In the genomic region with DNA sequence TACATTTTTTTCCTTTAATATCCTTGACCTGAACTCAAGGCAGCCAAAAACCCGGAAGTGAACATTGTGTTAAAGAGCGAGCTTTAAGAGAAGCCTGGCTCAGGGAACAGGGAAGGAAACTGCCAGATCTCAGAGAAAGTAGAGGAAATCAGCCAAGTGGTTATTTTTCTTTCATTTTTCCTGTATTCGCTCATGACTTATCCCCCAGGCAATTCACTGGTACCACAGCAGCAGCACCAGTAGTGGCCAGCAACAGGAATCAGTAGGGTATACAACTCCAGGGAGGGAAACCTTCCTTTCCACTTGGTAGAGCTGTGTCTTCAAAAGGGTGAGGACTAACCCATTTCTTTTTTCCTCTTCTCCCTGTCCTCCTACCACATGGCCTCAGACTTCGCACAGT, we compare ENCODE assay signal across 1 cellular context.
TF ChIP-seq lines count a peak whose summit lies in the region.

No MANE protein-coding gene starts in this region.

TF ChIP-seq in GM23338, 12 proteins besides CTCF, POLR2A, EP300 and RAD21 (continued from another document):
- TF ChIP-seq, protein P1, sequence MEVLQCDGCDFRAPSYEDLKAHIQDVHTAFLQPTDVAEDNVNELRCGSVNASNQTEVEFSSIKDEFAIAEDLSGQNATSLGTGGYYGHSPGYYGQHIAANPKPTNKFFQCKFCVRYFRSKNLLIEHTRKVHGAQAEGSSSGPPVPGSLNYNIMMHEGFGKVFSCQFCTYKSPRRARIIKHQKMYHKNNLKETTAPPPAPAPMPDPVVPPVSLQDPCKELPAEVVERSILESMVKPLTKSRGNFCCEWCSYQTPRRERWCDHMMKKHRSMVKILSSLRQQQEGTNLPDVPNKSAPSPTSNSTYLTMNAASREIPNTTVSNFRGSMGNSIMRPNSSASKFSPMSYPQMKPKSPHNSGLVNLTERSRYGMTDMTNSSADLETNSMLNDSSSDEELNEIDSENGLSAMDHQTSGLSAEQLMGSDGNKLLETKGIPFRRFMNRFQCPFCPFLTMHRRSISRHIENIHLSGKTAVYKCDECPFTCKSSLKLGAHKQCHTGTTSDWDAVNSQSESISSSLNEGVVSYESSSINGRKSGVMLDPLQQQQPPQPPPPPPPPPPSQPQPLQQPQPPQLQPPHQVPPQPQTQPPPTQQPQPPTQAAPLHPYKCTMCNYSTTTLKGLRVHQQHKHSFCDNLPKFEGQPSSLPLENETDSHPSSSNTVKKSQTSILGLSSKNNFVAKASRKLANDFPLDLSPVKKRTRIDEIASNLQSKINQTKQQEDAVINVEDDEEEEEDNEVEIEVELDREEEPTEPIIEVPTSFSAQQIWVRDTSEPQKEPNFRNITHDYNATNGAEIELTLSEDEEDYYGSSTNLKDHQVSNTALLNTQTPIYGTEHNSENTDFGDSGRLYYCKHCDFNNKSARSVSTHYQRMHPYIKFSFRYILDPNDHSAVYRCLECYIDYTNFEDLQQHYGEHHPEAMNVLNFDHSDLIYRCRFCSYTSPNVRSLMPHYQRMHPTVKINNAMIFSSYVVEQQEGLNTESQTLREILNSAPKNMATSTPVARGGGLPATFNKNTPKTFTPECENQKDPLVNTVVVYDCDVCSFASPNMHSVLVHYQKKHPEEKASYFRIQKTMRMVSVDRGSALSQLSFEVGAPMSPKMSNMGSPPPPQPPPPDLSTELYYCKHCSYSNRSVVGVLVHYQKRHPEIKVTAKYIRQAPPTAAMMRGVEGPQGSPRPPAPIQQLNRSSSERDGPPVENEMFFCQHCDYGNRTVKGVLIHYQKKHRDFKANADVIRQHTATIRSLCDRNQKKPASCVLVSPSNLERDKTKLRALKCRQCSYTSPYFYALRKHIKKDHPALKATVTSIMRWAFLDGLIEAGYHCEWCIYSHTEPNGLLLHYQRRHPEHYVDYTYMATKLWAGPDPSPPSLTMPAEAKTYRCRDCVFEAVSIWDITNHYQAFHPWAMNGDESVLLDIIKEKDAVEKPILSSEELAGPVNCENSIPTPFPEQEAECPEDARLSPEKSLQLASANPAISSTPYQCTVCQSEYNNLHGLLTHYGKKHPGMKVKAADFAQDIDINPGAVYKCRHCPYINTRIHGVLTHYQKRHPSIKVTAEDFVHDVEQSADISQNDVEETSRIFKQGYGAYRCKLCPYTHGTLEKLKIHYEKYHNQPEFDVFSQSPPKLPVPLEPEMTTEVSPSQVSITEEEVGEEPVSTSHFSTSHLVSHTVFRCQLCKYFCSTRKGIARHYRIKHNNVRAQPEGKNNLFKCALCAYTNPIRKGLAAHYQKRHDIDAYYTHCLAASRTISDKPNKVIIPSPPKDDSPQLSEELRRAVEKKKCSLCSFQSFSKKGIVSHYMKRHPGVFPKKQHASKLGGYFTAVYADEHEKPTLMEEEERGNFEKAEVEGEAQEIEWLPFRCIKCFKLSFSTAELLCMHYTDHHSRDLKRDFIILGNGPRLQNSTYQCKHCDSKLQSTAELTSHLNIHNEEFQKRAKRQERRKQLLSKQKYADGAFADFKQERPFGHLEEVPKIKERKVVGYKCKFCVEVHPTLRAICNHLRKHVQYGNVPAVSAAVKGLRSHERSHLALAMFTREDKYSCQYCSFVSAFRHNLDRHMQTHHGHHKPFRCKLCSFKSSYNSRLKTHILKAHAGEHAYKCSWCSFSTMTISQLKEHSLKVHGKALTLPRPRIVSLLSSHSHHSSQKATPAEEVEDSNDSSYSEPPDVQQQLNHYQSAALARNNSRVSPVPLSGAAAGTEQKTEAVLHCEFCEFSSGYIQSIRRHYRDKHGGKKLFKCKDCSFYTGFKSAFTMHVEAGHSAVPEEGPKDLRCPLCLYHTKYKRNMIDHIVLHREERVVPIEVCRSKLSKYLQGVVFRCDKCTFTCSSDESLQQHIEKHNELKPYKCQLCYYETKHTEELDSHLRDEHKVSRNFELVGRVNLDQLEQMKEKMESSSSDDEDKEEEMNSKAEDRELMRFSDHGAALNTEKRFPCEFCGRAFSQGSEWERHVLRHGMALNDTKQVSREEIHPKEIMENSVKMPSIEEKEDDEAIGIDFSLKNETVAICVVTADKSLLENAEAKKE (CRISPR knock-in tag; IDR thresholded peaks at IDR 0.05), result no peak
- TF ChIP-seq CREB1 (CRISPR knock-in tag; IDR thresholded peaks at IDR 0.05; ENCODE audit: low read depth) (no peak), ZNF114 (CRISPR knock-in tag; IDR thresholded peaks at IDR 0.05) (no peak)
